ENCODE assay signal across 8 cellular contexts in genomic region chr1:43358121-43358745, GRCh38. TPM values are rescaled to one million over a fixed set of nuclear protein-coding genes. Genes with fewer than 3 reads are reported as not detected.
DNase-seq lines count a peak whose midpoint lies in the region; ATAC-seq and TF ChIP-seq lines count a peak whose summit lies in the region.

No MANE protein-coding gene starts in this region.

- 0 out of 2 replicates have a peak, but pooled peaks cover 3% of the 10 kb centered on the region for H4K20me1 ChIP-seq in PC-9 (ENCODE audit: insufficient read depth)

- ATAC-seq in HG03439 (IDR thresholded peaks at IDR 0.05; ENCODE audit: unreplicated experiment) (peak; percentile 4), body of pancreas (peak; percentile 39), GM21737 (IDR thresholded peaks at IDR 0.05; ENCODE audit: unreplicated experiment) (no peak)

- intact Hi-C loops in PC-9 (cut with micrococcal nuclease; ENCODE audit: unreplicated experiment) (loop anchor here (1.0 to 5.0 kb wide), 8 partner anchors 8 to 169 kb away; partner anchors contain the start of genes C1orf210, MED8 and SZT2), body of pancreas (cut with DNase I) (loop anchor here (10.0 kb wide), 1 partner anchor 63 kb away; no protein-coding TSS in a partner anchor)

- no peaks in the 10 kb centered on the region for H3K9me2 ChIP-seq in PC-9 (ENCODE audit: insufficient read depth)

- H3K9me3 ChIP-seq in PC-9 (ENCODE audit: insufficient read depth, low read depth) (no peaks in the 10 kb centered on the region), body of pancreas (no peaks in the 10 kb centered on the region)

- H3F3A ChIP-seq in PC-9 (ENCODE audit: insufficient read depth, low read depth) = peaks cover 49% of the 10 kb centered on the region; the same call in 1 of the 2 replicates

- H3K4me2 ChIP-seq in PC-9 = peak overlapping the region; percentile 86

- peak; percentile 17 to 76 (median 59) for TF ChIP-seq POLR2A in body of pancreas (IDR thresholded peaks at IDR 0.05)

- no peaks in the 10 kb centered on the region for H3K27me3 ChIP-seq in PC-9 (ENCODE audit: insufficient read depth, low read depth)
- no peaks in the 10 kb centered on the region for H3K27me3 ChIP-seq in body of pancreas

- 0 to 1% methylated on average over 18 to 33 of the region's 33 CpGs for WGBS in body of pancreas, 2 donors

- in situ Hi-C loops in GM13976 (cut with MboI; ENCODE audit: low sequenced_read_pairs, unreplicated experiment) = loop anchor here (25.0 kb wide), 1 partner anchor 121 kb away; no protein-coding TSS in a partner anchor

- H3K4me1 ChIP-seq in PC-9 (replicated peaks; ENCODE audit: insufficient read depth) = peaks cover 39% of the 10 kb centered on the region
- H3K4me1 ChIP-seq in body of pancreas = peaks cover 13% of the 10 kb centered on the region

- peak overlapping the region; percentile 83 for H3K27ac ChIP-seq in PC-9
- H3K27ac ChIP-seq in body of pancreas = peak overlapping the region; percentile 79 to 93 (median 86)

- H3K4me3 ChIP-seq in AG09309 (ENCODE audit: control insufficient read depth, low read depth, low read length) (peak overlapping the region; percentile 70), PC-9 (peak overlapping the region; percentile 86), body of pancreas (peak overlapping the region; percentile 16 to 20)

- TF ChIP-seq CTCF in AG09309 (IDR thresholded peaks at IDR 0.05; ENCODE audit: control insufficient read depth, insufficient read depth, low read depth, low read length, missing control alignments) = peak; percentile 51
- TF ChIP-seq CTCF in GM13976 (IDR thresholded peaks at IDR 0.05; ENCODE audit: borderline replicate concordance, control extremely low read depth, extremely low read depth, insufficient read depth, missing control alignments) = peak; percentile 12
- peak; percentile 64 for TF ChIP-seq CTCF in PC-9 (conservative IDR thresholded peaks at IDR 0.05)
- peak; percentile 3 to 65 (median 49) for TF ChIP-seq CTCF in body of pancreas (IDR thresholded peaks at IDR 0.05)

- POLR2A ChIA-PET in PC-9 (lab: Charles Lee; ENCODE audit: unreplicated experiment) = interaction anchor here (0.6 to 1.6 kb wide), 15 partner anchors 8 to 424 kb away, joined by 3 to 13 read pairs (median 5); partner anchors contain the start of genes C1orf210 and TMEM125

- H2AFZ ChIP-seq in PC-9 = peak overlapping the region; percentile 96

- BruUV-seq in PC-9 (replicated peaks; lab: Mats Ljungman, UMichigan) = TSS peak; percentile 79

- H3K36me3 ChIP-seq in PC-9 (ENCODE audit: low read depth) = peaks cover 20% of the 10 kb centered on the region
- H3K36me3 ChIP-seq in body of pancreas (replicated peaks in 1 of 2; ENCODE audit: insufficient read depth in 1 of 2, low read depth in 2 of 2) = peaks cover 0 to 3% of the 10 kb centered on the region in 2 donors

- CTCF ChIA-PET in PC-9 (lab: Charles Lee) = interaction anchor here (0.6 to 1.3 kb wide), 11 partner anchors 8 to 436 kb away, joined by 3 to 10 read pairs (median 4); partner anchors contain the start of genes C1orf210 and MPL

- DNase-seq in AG09309 (ENCODE audit: low read depth) (no peak), GM13976 (ENCODE audit: low spot score) (peak; percentile 73), PC-9 (peak; percentile 49 to 62), body of pancreas (peak; percentile 32 to 55 (median 44)), iris pigment epithelial cell (ENCODE audit: low read depth) (peak; percentile 61)
- peak; percentile 36 for DNase-seq in stimulated activated CD8-positive, alpha-beta memory T cell treated with anti-CD3 and anti-CD28 coated beads, Interleukin-4, amount 100 ng/mL, for 48 hours

- H3K79me2 ChIP-seq in PC-9 (ENCODE audit: low read depth) = peaks cover 49% of the 10 kb centered on the region

RNA-seq across cellular contexts. Expression of gene CDC20, which starts 0.5 kb away (rescaled TPM):
- total RNA-seq in PC-9 (2021) = 180 and 229 TPM in 2 replicates
- 1 to 10 TPM in 1 of 2 donors, not detected in 1; 2.3 TPM for total RNA-seq in body of pancreas

RNA-seq across cellular contexts. Expression of gene ELOVL1, which starts 9.6 kb away (rescaled TPM):
- total RNA-seq in PC-9 (2021) (131 TPM in 2 replicates), body of pancreas (10 to 100 TPM; 17.5 to 21.8 TPM)

RNA-seq across cellular contexts. Expression of gene MPL, which starts 20.6 kb away (rescaled TPM):
- total RNA-seq in PC-9 (2021) (0.76 and 1.6 TPM in 2 replicates), body of pancreas (not detected)

RNA-seq across cellular contexts. Expression of gene MED8, which starts 31.4 kb away (rescaled TPM):
- total RNA-seq in PC-9 (2021) (54.8 and 56.0 TPM in 2 replicates), body of pancreas (10 to 100 TPM; 19.4 to 22.1 TPM)

RNA-seq across cellular contexts. Expression of gene SZT2, which starts 31.5 kb away (rescaled TPM):
- 71.6 and 76.1 TPM in 2 replicates for total RNA-seq in PC-9 (2021)
- total RNA-seq in body of pancreas = 10 to 100 TPM; 25.9 to 61.6 TPM

Comparison
In these comparisons a context has a peak if more than half of its experiments do, and no peak if none do; other contexts are left out.
1. H3K4me3 ChIP-seq: peak in every context shown above with its lines; median percentile 86 in PC-9; 70 in AG09309; 18 in body of pancreas.
2. CTCF ChIP-seq: peak in every context shown above with its lines; median percentile 64 in PC-9; 51 in AG09309; 49 in body of pancreas; 12 in GM13976.
3. RNA of gene CDC20, which starts 0.5 kb away (total RNA-seq): 180 to 229 TPM in PC-9; 2.3 TPM in body of pancreas; every median in the first group is over 10 times any median in the second.